9 cellular contexts compared by ENCODE assay signal in the genomic region with DNA sequence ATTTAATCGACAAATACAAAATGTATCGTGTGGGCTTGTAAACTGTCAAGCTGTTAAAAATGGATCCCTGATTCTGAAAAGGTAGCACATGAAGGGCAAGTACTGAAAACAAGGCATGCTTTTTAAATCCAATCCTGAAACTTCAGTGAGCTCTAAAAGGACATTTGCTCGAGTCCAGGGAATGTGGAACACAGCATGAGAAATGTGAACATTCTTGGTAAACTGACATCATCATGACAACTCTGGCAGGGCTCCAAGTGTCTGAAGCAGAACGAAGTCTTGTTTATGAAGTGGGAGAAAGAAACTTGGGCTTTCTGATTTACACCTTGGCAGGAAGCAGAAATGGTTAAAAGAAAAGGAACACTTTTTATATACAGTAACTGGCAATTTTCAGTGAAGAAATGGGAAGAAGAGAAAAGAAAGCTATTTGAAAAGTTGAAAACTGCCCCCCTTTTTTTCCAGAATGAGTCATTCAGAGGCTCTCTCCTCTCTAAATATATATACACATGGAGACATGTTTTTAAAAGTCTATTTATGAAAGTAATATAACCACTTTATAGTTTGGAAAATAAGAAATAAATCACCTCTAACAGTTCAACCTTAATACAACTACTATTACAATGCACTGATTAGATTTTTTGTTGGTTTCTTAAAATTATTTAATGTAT.
DNase-seq lines count a peak whose midpoint lies in the region; ATAC-seq and TF ChIP-seq lines count a peak whose summit lies in the region.
"Had no signal": no experiment of that assay in that cellular context is flagged by ENCODE, and none has a peak within 500 bp of the region (broad histone marks: within the 10 kb centered on the region; RNA-seq: fewer than 3 reads in every experiment).

No MANE protein-coding gene starts in this region.

- TF ChIP-seq CTCF in fibroblast of mammary gland (conservative IDR thresholded peaks at IDR 0.05; ENCODE audit: control insufficient read depth, insufficient read depth, low read depth, low read length) (no peak), omental fat pad (IDR thresholded peaks at IDR 0.05) (no peak)
- no peak for TF ChIP-seq CTCF in CD8-positive, alpha-beta T cell (IDR thresholded peaks at IDR 0.05)

- ATAC-seq in omental fat pad (ENCODE audit: low FRiP score) (peak; percentile 66), HG03378 (IDR thresholded peaks at IDR 0.05; ENCODE audit: unreplicated experiment) (no peak), GM19397 (IDR thresholded peaks at IDR 0.05; ENCODE audit: unreplicated experiment) (no peak)
- no peak for ATAC-seq in activated T-cell treated with anti-CD3 and anti-CD28 coated beads, Interleukin-2, amount 50 U/mL, for 4 hours
- ATAC-seq in CD8-positive, alpha-beta T cell, result no peak

- H3K9me3 Mint-ChIP-seq in activated T-cell treated with anti-CD3 and anti-CD28 coated beads, Interleukin-2, amount 50 U/mL, for 4 hours, result no peaks in the 10 kb centered on the region
- H3K9me3 Mint-ChIP-seq in CD8-positive, alpha-beta T cell, result no peaks in the 10 kb centered on the region
- H3K9me3 Mint-ChIP-seq: dendritic cell treated with granulocyte-macrophage colony-stimulating factor and Interleukin-4, amounts not matched to agents 40 ng/mL and 50 ng/mL, for 4 days had no signal

- H3K4me1 Mint-ChIP-seq in activated T-cell treated with anti-CD3 and anti-CD28 coated beads, Interleukin-2, amount 50 U/mL, for 4 hours (ENCODE audit: low read depth), result no peaks in the 10 kb centered on the region
- H3K4me1 Mint-ChIP-seq in CD8-positive, alpha-beta T cell (ENCODE audit: low read depth), result no peaks in the 10 kb centered on the region

- H3K27ac Mint-ChIP-seq in CD8-positive, alpha-beta T cell, result no peak overlapping the region
- H3K27ac Mint-ChIP-seq: dendritic cell treated with granulocyte-macrophage colony-stimulating factor and Interleukin-4, amounts not matched to agents 40 ng/mL and 50 ng/mL, for 4 days had no signal

- H3K4me1 ChIP-seq in CD8-positive, alpha-beta T cell (ENCODE audit: insufficient read depth, low read length), result no peaks in the 10 kb centered on the region

- no peaks in the 10 kb centered on the region for H3K9me3 ChIP-seq in CD8-positive, alpha-beta T cell (ENCODE audit: low read length)

- no peaks in the 10 kb centered on the region for H3K36me3 Mint-ChIP-seq in activated T-cell treated with anti-CD3 and anti-CD28 coated beads, Interleukin-2, amount 50 U/mL, for 4 hours (ENCODE audit: insufficient read depth)
- H3K36me3 Mint-ChIP-seq in CD8-positive, alpha-beta T cell, result no peaks in the 10 kb centered on the region

- CTCF ChIA-PET in CD8-positive, alpha-beta T cell (lab: Charles Lee), result no interaction called here

- DNase-seq in COLO829 (ENCODE audit: low spot score) (peak; percentile 48), OCI-M1 (lab: John Stamatoyannopoulos, UW) (peak; percentile 22), fibroblast of mammary gland (ENCODE audit: low read depth) (peak; percentile 97), omental fat pad (ENCODE audit: low spot score) (peak; percentile 83)
- DNase-seq in activated T-cell treated with anti-CD3 and anti-CD28 coated beads, Interleukin-2, amount 50 U/mL, for 4 hours, result no peak
- no peak for DNase-seq in CD8-positive, alpha-beta T cell

- H3K27me3 ChIP-seq in CD8-positive, alpha-beta T cell (ENCODE audit: insufficient read depth, low read length), result no peaks in the 10 kb centered on the region

- intact Hi-C loops in CD8-positive, alpha-beta T cell (cut with DNase I, micrococcal nuclease), result loop anchor here in 1 of 2 experiments (5.0 kb wide), 1 partner anchor 48 kb away; no protein-coding TSS in a partner anchor

- peak overlapping the region; percentile 15 for H3K4me3 ChIP-seq in fibroblast of mammary gland (ENCODE audit: control insufficient read depth, low read depth, low read length)
- H3K4me3 ChIP-seq in CD8-positive, alpha-beta T cell (ENCODE audit: low read depth, low read length), result no peak overlapping the region

- H3K27me3 Mint-ChIP-seq in activated T-cell treated with anti-CD3 and anti-CD28 coated beads, Interleukin-2, amount 50 U/mL, for 4 hours (ENCODE audit: low read depth), result no peaks in the 10 kb centered on the region
- H3K27me3 Mint-ChIP-seq in CD8-positive, alpha-beta T cell (ENCODE audit: low read depth), result no peaks in the 10 kb centered on the region
- H3K27me3 Mint-ChIP-seq: dendritic cell treated with granulocyte-macrophage colony-stimulating factor and Interleukin-4, amounts not matched to agents 40 ng/mL and 50 ng/mL, for 4 days had no signal

- no peaks in the 10 kb centered on the region for H3K36me3 ChIP-seq in CD8-positive, alpha-beta T cell (ENCODE audit: insufficient read depth, low read length)

- POLR2A ChIA-PET in CD8-positive, alpha-beta T cell (lab: Charles Lee), result no interaction called here

- no peak overlapping the region for H3K27ac ChIP-seq in CD8-positive, alpha-beta T cell (ENCODE audit: low read depth, low read length)

- no peak overlapping the region for H3K4me3 Mint-ChIP-seq in activated T-cell treated with anti-CD3 and anti-CD28 coated beads, Interleukin-2, amount 50 U/mL, for 4 hours
- H3K4me3 Mint-ChIP-seq in CD8-positive, alpha-beta T cell, result no peak overlapping the region
- H3K4me3 Mint-ChIP-seq: dendritic cell treated with granulocyte-macrophage colony-stimulating factor and Interleukin-4, amounts not matched to agents 40 ng/mL and 50 ng/mL, for 4 days had no signal

Comparison
In these comparisons a context has a peak if more than half of its experiments do, and no peak if none do; other contexts are left out.
1. DNase-seq: peak in COLO829 (single experiment), OCI-M1 (single experiment), fibroblast of mammary gland (single experiment) and omental fat pad (single experiment); none in activated T-cell treated with anti-CD3 and anti-CD28 coated beads, Interleukin-2, amount 50 U/mL, for 4 hours (single experiment) and CD8-positive, alpha-beta T cell (0 of 7).